Comparison of ENCODE assay signal across 13 cellular contexts in the genomic region with DNA sequence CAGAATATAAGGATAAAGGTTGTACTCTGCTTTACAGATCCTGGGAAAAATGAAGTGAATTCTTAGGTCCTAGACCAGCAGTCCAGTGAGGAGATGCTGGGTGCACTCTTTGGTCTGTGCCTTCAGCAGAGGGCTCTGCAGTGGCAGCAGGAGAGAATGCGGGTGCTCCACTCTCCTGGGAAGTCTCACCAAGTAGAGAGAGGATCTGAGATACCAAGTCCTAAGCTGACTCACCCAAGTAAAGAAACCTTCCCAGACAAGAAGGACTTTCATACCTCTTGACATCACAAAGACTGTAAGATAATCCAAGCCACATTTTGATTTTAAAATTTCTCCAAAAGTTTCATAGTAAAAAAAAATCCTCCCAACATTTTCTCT.
DNase-seq lines count a peak whose midpoint lies in the region; ATAC-seq and TF ChIP-seq lines count a peak whose summit lies in the region.
"Had no signal": no experiment of that assay in that cellular context is flagged by ENCODE, and none has a peak within 500 bp of the region (broad histone marks: within the 10 kb centered on the region; RNA-seq: fewer than 3 reads in every experiment).

No MANE protein-coding gene starts in this region.

- 100% methylated on average over 1 of the region's 1 CpG for WGBS in esophagus squamous epithelium, 2 donors

- intact Hi-C loops in esophagus squamous epithelium (cut with DNase I), result no loop called here

- DNase-seq in AG08396 (ENCODE audit: low spot score), result peak; percentile 16
- DNase-seq in HS-27A (ENCODE audit: low read depth), result peak; percentile 24
- DNase-seq in adipocyte (ENCODE audit: low read depth), result peak; percentile 40
- DNase-seq in kidney tubule cell (ENCODE audit: low spot score), result peak; percentile 37
- DNase-seq in NCI-H1092 treated with DMSO at 0.1 percent for 48 hours (lab: John Stamatoyannopoulos, UW), result no peak
- DNase-seq in esophagus squamous epithelium (lab: John Stamatoyannopoulos, UW), result no peak
- no peak for DNase-seq in GF-D8 (lab: John Stamatoyannopoulos, UW)
- DNase-seq: activated B cell treated with CpG ODN at 0.5 μM for 24 hours, BE2C, natural killer cell, NCI-H774, T-helper 1 cell had no signal

- no peak overlapping the region for H3K9ac ChIP-seq in adipocyte (ENCODE audit: low read length)

- H3K27me3 ChIP-seq in adipocyte (replicated peaks; ENCODE audit: control insufficient read depth, insufficient read depth, low read length) (no peaks in the 10 kb centered on the region), esophagus squamous epithelium (no peaks in the 10 kb centered on the region)
- H3K27me3 ChIP-seq: BE2C had no signal

- H3K9me3 ChIP-seq in adipocyte (ENCODE audit: control insufficient read depth, low read length) (no peaks in the 10 kb centered on the region), esophagus squamous epithelium (no peaks in the 10 kb centered on the region)
- H3K9me3 ChIP-seq: BE2C had no signal

- no peak for ATAC-seq in HG02588 (IDR thresholded peaks at IDR 0.05; ENCODE audit: unreplicated experiment)
- ATAC-seq: natural killer cell had no signal

- TF ChIP-seq CTCF in esophagus squamous epithelium (IDR thresholded peaks at IDR 0.05), result no peak

- no peak for TF ChIP-seq POLR2A in esophagus squamous epithelium (IDR thresholded peaks at IDR 0.05)

- H3K4me3 ChIP-seq in adipocyte (ENCODE audit: low read length) (no peak overlapping the region), esophagus squamous epithelium (no peak overlapping the region)

- H3K4me1 ChIP-seq in adipocyte (ENCODE audit: control insufficient read depth, insufficient read depth, low read length) (peaks cover 16% of the 10 kb centered on the region), esophagus squamous epithelium (no peaks in the 10 kb centered on the region)
- H3K4me1 ChIP-seq: BE2C had no signal

- H3K36me3 ChIP-seq in adipocyte (ENCODE audit: control insufficient read depth, insufficient read depth, low read length, severe bottlenecking), result peaks cover 66% of the 10 kb centered on the region
- peaks cover 12 to 84% (median 25%) of the 10 kb centered on the region in 3 donors for H3K36me3 ChIP-seq in esophagus squamous epithelium

- no peak overlapping the region for H3K27ac ChIP-seq in esophagus squamous epithelium

Comparison
In these comparisons a context has a peak if more than half of its experiments do, and no peak if none do; other contexts are left out.
1. DNase-seq: peak in AG08396 (single experiment), HS-27A (single experiment), adipocyte (single experiment) and kidney tubule cell (single experiment); none in NCI-H1092 treated with DMSO at 0.1 percent for 48 hours (single experiment), esophagus squamous epithelium (single experiment) and GF-D8 (single experiment).